ENCODE assay signal across 8 cellular contexts in the genomic region with DNA sequence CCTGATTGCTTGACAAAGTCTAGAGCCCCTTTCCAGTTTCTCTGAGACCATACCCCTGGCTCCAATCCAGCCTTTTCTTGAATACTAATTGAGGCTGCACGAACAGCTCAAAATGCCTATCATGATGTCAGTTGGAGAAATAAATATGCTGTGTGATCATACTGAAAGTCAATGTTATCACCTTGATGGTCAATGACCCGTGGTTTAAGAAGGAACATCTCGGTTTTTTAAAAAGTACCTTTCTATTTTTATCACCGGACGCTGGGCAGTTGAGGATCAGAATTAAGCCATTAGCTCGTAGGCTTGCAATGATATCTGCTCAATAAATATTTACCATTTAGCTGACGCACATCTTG.
DNase-seq lines count a peak whose midpoint lies in the region; ATAC-seq lines count a peak whose summit lies in the region.

No MANE protein-coding gene starts in this region.

- no peaks in the 10 kb centered on the region for H3K27me3 ChIP-seq in mucosa of stomach (ENCODE audit: control insufficient read depth, insufficient read depth, low read length)

- H3K4me1 ChIP-seq in ES-I3 (ENCODE audit: insufficient read depth, low read length), result peaks cover 7% of the 10 kb centered on the region
- H3K4me1 ChIP-seq in mucosa of stomach (ENCODE audit: control insufficient read depth, insufficient read depth, low read length), result no peaks in the 10 kb centered on the region

- H3K36me3 ChIP-seq in ES-I3 (ENCODE audit: insufficient read depth, low read length) (no peaks in the 10 kb centered on the region), mucosa of stomach (ENCODE audit: control insufficient read depth, insufficient read depth, low read length) (no peaks in the 10 kb centered on the region)

- peak overlapping the region; percentile 71 for H3K9ac ChIP-seq in ES-I3 (ENCODE audit: low read depth, low read length)
- peak overlapping the region; percentile 89 for H3K9ac ChIP-seq in mucosa of stomach (ENCODE audit: low read length)

- H3K9me3 ChIP-seq in ES-I3 (ENCODE audit: control insufficient read depth, insufficient read depth, low read length) (no peaks in the 10 kb centered on the region), mucosa of stomach (ENCODE audit: control insufficient read depth, low read length) (no peaks in the 10 kb centered on the region)

- peak; percentile 14 for ATAC-seq in HG02885 (IDR thresholded peaks at IDR 0.05; ENCODE audit: poor library complexity, unreplicated experiment)
- no peak for ATAC-seq in GM18520 (IDR thresholded peaks at IDR 0.05; ENCODE audit: unreplicated experiment)
- ATAC-seq in HG03342 (IDR thresholded peaks at IDR 0.05; ENCODE audit: unreplicated experiment), result no peak

- H3K4me3 ChIP-seq in mucosa of stomach (ENCODE audit: low read length), result peak overlapping the region; percentile 23

- DNase-seq in astrocyte of the hippocampus (ENCODE audit: low read depth, low spot score) (peak; percentile 2), iPS-NIHi11 (ENCODE audit: low spot score) (no peak), superior temporal gyrus (ENCODE audit: extremely low spot score) (no peak)
